Comparison of ENCODE assay signal across 8 cellular contexts in the genomic region with DNA sequence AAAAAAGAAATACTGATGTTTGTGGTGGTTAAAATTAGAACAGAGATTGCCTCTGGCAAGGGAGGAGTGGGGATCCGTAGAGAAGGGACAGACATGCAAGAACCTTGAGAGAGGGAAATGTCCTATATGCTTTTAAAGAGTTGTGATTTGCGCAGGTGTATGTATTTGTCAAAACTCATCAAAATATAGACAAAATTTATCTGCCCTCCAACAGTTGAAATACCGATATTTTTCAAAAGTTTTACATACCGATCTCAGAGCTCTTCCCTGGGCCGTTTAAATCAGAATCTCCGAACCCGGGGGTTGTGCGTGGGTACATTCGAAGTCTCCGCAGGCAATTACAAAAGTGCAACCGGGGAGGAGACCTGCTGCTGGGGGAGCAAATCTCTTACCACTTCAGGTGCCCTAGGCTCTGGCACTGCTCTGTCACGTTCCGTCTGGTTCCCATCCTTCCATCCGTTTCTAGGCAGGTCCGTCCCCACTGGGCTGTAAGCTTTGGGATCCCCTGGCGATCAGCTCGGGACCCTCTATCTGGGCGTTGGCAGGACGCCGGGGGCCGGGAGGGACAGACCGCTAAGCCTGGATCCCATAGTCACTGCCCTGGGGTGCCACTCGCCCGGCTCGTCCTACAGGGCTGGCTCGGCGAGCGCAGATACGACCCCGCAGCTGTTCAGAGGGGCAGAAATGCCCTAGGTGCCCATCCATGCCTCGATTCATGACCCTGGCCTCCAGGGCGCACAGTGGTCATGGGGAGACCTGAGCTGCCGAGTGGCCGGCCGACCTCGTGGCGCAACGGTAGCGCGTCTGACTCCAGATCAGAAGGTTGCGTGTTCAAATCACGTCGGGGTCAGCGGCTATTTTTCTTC. TPM values are rescaled to one million over a fixed set of nuclear protein-coding genes. Genes with fewer than 3 reads are reported as not detected.
DNase-seq lines count a peak whose midpoint lies in the region; ATAC-seq lines count a peak whose summit lies in the region.

No MANE protein-coding gene starts in this region.

- no peak for ATAC-seq in HG02678 (IDR thresholded peaks at IDR 0.05; ENCODE audit: unreplicated experiment)

- peaks cover 23% of the 10 kb centered on the region for H3K4me1 ChIP-seq in effector memory CD4-positive, alpha-beta T cell (ENCODE audit: control insufficient read depth, insufficient read depth, low read length, poor library complexity, severe bottlenecking)

- H3K36me3 ChIP-seq in effector memory CD4-positive, alpha-beta T cell (ENCODE audit: control insufficient read depth, insufficient read depth, low read length), result no peaks in the 10 kb centered on the region

- CTCF ChIA-PET in activated CD4-positive, alpha-beta memory T cell treated with anti-CD3 and anti-CD28 coated beads, Interleukin-2, amount 10 ng/mL, durations not matched to agents 7 days and 5 days (lab: Charles Lee), result interaction anchor here (0.8 to 5.5 kb wide), 8 partner anchors 9 to 67 kb away, joined by 3 to 52 read pairs (median 6); no protein-coding TSS in a partner anchor

- H3K27me3 ChIP-seq in effector memory CD4-positive, alpha-beta T cell (replicated peaks; ENCODE audit: control insufficient read depth, insufficient read depth, low read length, poor library complexity, severe bottlenecking), result no peaks in the 10 kb centered on the region

- no peak overlapping the region for H3K27ac Mint-ChIP-seq in activated CD4-positive, alpha-beta memory T cell treated with anti-CD3 and anti-CD28 coated beads, Interleukin-2, amount 10 ng/mL, durations not matched to agents 7 days and 5 days

- H3K4me3 Mint-ChIP-seq in activated CD4-positive, alpha-beta memory T cell treated with anti-CD3 and anti-CD28 coated beads, Interleukin-2, amount 10 ng/mL, durations not matched to agents 7 days and 5 days, result no peak overlapping the region

- H3K4me1 Mint-ChIP-seq in activated CD4-positive, alpha-beta memory T cell treated with anti-CD3 and anti-CD28 coated beads, Interleukin-2, amount 10 ng/mL, durations not matched to agents 7 days and 5 days, result peaks cover 18% of the 10 kb centered on the region

- no peaks in the 10 kb centered on the region for H3K36me3 Mint-ChIP-seq in activated CD4-positive, alpha-beta memory T cell treated with anti-CD3 and anti-CD28 coated beads, Interleukin-2, amount 10 ng/mL, durations not matched to agents 7 days and 5 days (ENCODE audit: low read depth)

- peak overlapping the region; percentile 88 for H3K4me3 ChIP-seq in effector memory CD4-positive, alpha-beta T cell (ENCODE audit: insufficient read depth, low read depth, low read length, poor library complexity, severe bottlenecking)

- POLR2A ChIA-PET in activated CD4-positive, alpha-beta memory T cell treated with anti-CD3 and anti-CD28 coated beads, Interleukin-2, amount 10 ng/mL, durations not matched to agents 7 days and 5 days (lab: Charles Lee), result interaction anchor here (1.0 to 21.0 kb wide), 12 partner anchors 10 to 109 kb away, joined by 3 to 612 read pairs (median 13); partner anchors contain the start of genes ALOXE3, AURKB, CTC1 and HES7

- peak overlapping the region; percentile 87 for H3K27ac ChIP-seq in effector memory CD4-positive, alpha-beta T cell (ENCODE audit: insufficient read depth, low read length, poor library complexity, severe bottlenecking)

- peaks cover 14% of the 10 kb centered on the region for H3K27me3 Mint-ChIP-seq in activated CD4-positive, alpha-beta memory T cell treated with anti-CD3 and anti-CD28 coated beads, Interleukin-2, amount 10 ng/mL, durations not matched to agents 7 days and 5 days

- peak in 12 of 14 donors; percentile 68 to 87 (median 82) for DNase-seq in C1 segment of cervical spinal cord (lab: John Stamatoyannopoulos, UW)
- DNase-seq in HCEC 1CT, result peak; percentile 36
- peak; percentile 51 to 79 for DNase-seq in NCI-H526 (lab: John Stamatoyannopoulos, UW)
- DNase-seq in activated CD4-positive, alpha-beta memory T cell treated with anti-CD3 and anti-CD28 coated beads, Interleukin-2, amount 10 ng/mL, durations not matched to agents 7 days and 5 days, result peak; percentile 90
- DNase-seq in effector memory CD4-positive, alpha-beta T cell, result peak; percentile 75 to 86 (median 79)
- DNase-seq in medulla oblongata (ENCODE audit: extremely low spot score), result peak; percentile 92
- peak; percentile 83 to 98 (median 89) for DNase-seq in stimulated activated CD4-positive, alpha-beta T cell treated with anti-CD3 and anti-CD28 coated beads, TNF-alpha, amount 100 ng/mL, for 4 hours (ENCODE audit: low read depth in 3 of 3)

- H3K9me3 ChIP-seq in effector memory CD4-positive, alpha-beta T cell (ENCODE audit: control insufficient read depth, low read length), result no peaks in the 10 kb centered on the region

- no peaks in the 10 kb centered on the region for H3K9me3 Mint-ChIP-seq in activated CD4-positive, alpha-beta memory T cell treated with anti-CD3 and anti-CD28 coated beads, Interleukin-2, amount 10 ng/mL, durations not matched to agents 7 days and 5 days

RNA-seq across cellular contexts. Expression of gene BORCS6, which starts 4.2 kb away (rescaled TPM):
- total RNA-seq in activated CD4-positive, alpha-beta memory T cell treated with anti-CD3 and anti-CD28 coated beads, Interleukin-2, amount 10 ng/mL, durations not matched to agents 7 days and 5 days, result 10 to 100 TPM; 16.3 to 17.0 TPM

RNA-seq across cellular contexts. Expression of gene TMEM107, which starts 9.6 kb away (rescaled TPM):
- total RNA-seq in activated CD4-positive, alpha-beta memory T cell treated with anti-CD3 and anti-CD28 coated beads, Interleukin-2, amount 10 ng/mL, durations not matched to agents 7 days and 5 days, result 10 to 100 TPM; 49.7 to 53.9 TPM

RNA-seq across cellular contexts. Expression of gene VAMP2, which starts 23.1 kb away (rescaled TPM):
- 10 to 100 TPM; 75.2 to 79.1 TPM for total RNA-seq in activated CD4-positive, alpha-beta memory T cell treated with anti-CD3 and anti-CD28 coated beads, Interleukin-2, amount 10 ng/mL, durations not matched to agents 7 days and 5 days

RNA-seq across cellular contexts. Expression of gene AURKB, which starts 24.6 kb away (rescaled TPM):
- 100 to 1,000 TPM; 160 to 167 TPM for total RNA-seq in activated CD4-positive, alpha-beta memory T cell treated with anti-CD3 and anti-CD28 coated beads, Interleukin-2, amount 10 ng/mL, durations not matched to agents 7 days and 5 days

RNA-seq across cellular contexts. Expression of gene PER1, which starts 33.6 kb away (rescaled TPM):
- 10 to 100 TPM; 53.5 to 56.6 TPM for total RNA-seq in activated CD4-positive, alpha-beta memory T cell treated with anti-CD3 and anti-CD28 coated beads, Interleukin-2, amount 10 ng/mL, durations not matched to agents 7 days and 5 days

Comparison
In these comparisons a context has a peak if more than half of its experiments do, and no peak if none do; other contexts are left out.
1. DNase-seq: peak in every context shown above with its lines; median percentile 92 in medulla oblongata; 90 in activated CD4-positive, alpha-beta memory T cell treated with anti-CD3 and anti-CD28 coated beads, Interleukin-2, amount 10 ng/mL, durations not matched to agents 7 days and 5 days; 89 in stimulated activated CD4-positive, alpha-beta T cell treated with anti-CD3 and anti-CD28 coated beads, TNF-alpha, amount 100 ng/mL, for 4 hours; 82 in C1 segment of cervical spinal cord; 79 in effector memory CD4-positive, alpha-beta T cell; 65 in NCI-H526; 36 in HCEC 1CT.